Comparison of ENCODE assay signal across 1 cellular context in the genomic region with DNA sequence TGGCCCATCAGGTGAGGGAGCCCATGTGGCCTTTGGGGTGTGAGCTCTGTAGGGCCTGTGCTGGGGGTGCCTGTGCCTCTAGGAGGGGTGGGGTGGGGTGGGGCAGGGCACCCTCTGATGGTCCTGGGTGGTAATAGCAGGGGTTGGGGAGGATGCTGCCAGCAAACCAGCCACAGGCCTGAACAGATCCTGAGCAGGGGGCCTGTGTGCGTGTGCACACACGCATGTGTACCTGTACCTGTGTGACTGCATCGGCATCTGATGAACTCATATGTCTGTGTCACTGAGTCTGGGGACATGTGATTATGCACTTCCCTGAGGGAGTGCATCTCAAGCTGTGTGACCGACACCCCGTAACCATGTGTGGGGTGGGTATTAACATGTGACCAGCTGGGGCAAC. TPM values are rescaled to one million over a fixed set of nuclear protein-coding genes. Genes with fewer than 3 reads are reported as not detected.
"Had no signal": no experiment of that assay in that cellular context is flagged by ENCODE, and none has a peak within 500 bp of the region (broad histone marks: within the 10 kb centered on the region; RNA-seq: fewer than 3 reads in every experiment).

No MANE protein-coding gene starts in this region.

RNA-seq across cellular contexts. Expression of gene GOLGA6L4, which starts 42.6 kb away (rescaled TPM):
- polyA plus RNA-seq: naive thymus-derived CD8-positive, alpha-beta T cell had no signal
